In genomic region chr9:120730661-120731514, GRCh38 we compare ENCODE assay signal across 11 cellular contexts. TPM values are rescaled to one million over a fixed set of nuclear protein-coding genes. Genes with fewer than 3 reads are reported as not detected.
DNase-seq lines count a peak whose midpoint lies in the region; ATAC-seq, FAIRE-seq and TF ChIP-seq lines count a peak whose summit lies in the region.
"Had no signal": no experiment of that assay in that cellular context is flagged by ENCODE, and none has a peak within 500 bp of the region (broad histone marks: within the 10 kb centered on the region; RNA-seq: fewer than 3 reads in every experiment).

No MANE protein-coding gene starts in this region.

- no peak overlapping the region for H3K9ac ChIP-seq in endothelial cell of umbilical vein (replicated peaks; ENCODE audit: extremely low read depth, insufficient read depth, low read length)

- no TSS peak for BruUV-seq in endothelial cell of umbilical vein (replicated peaks; lab: Mats Ljungman, UMichigan)

- POLR2A ChIA-PET in endothelial cell of umbilical vein (lab: Charles Lee), result interaction anchor here (0.7 to 0.9 kb wide), 3 partner anchors 9 to 62 kb away, joined by 3 to 4 read pairs (median 3); partner anchors contain the start of gene FBXW2

- H3K27me3 ChIP-seq in endothelial cell of umbilical vein (ENCODE audit: control insufficient read depth in 2 of 2, insufficient read depth in 2 of 2, low read length in 2 of 2), result no peaks in the 10 kb centered on the region
- H3K27me3 ChIP-seq: uterus had no signal

- TF ChIP-seq CTCF in endothelial cell of umbilical vein (IDR thresholded peaks at IDR 0.05; ENCODE audit: extremely low read depth in 1 of 2, insufficient read depth in 1 of 2, low read depth in 1 of 2, low read length in 2 of 2), result no peak

- H4K20me1 ChIP-seq in endothelial cell of umbilical vein (replicated peaks; ENCODE audit: control insufficient read depth, extremely low read depth, insufficient read depth, low read length), result no peaks in the 10 kb centered on the region

- H2AFZ ChIP-seq in endothelial cell of umbilical vein (ENCODE audit: low read depth, low read length), result no peak overlapping the region

- peaks cover 15% of the 10 kb centered on the region for H3K4me1 ChIP-seq in endothelial cell of umbilical vein (ENCODE audit: control insufficient read depth, extremely low read depth, insufficient read depth, low read length)
- H3K4me1 ChIP-seq: uterus had no signal

- no peaks in the 10 kb centered on the region for H3K9me3 ChIP-seq in endothelial cell of umbilical vein (replicated peaks; ENCODE audit: control insufficient read depth, insufficient read depth, low read length)
- H3K9me3 ChIP-seq: uterus had no signal

- no peak overlapping the region for H3K4me2 ChIP-seq in endothelial cell of umbilical vein (ENCODE audit: insufficient read depth, low read length)

- H3K4me3 ChIP-seq in endothelial cell of umbilical vein (replicated peaks in 1 of 3; ENCODE audit: insufficient read depth in 1 of 3, low read depth in 1 of 3, low read length in 3 of 3), result no peak overlapping the region
- H3K4me3 ChIP-seq: uterus had no signal

- DNase-seq in DMS53 treated with DMSO at 0.1 percent for 48 hours (lab: John Stamatoyannopoulos, UW; ENCODE audit: unreplicated experiment) (peak; percentile 85), NCI-H226 (peak; percentile 97), endothelial cell of umbilical vein (ENCODE audit: low read depth, low spot score) (peak; percentile 92), myocyte (ENCODE audit: low read depth) (peak; percentile 85), COR-L47 (lab: John Stamatoyannopoulos, UW) (no peak), CD1c-positive myeloid dendritic cell (ENCODE audit: extremely low spot score) (no peak), NCI-H345 (lab: John Stamatoyannopoulos, UW) (no peak)
- DNase-seq: Kasumi-1, naive B cell, uterus had no signal

- H3K36me3 ChIP-seq in endothelial cell of umbilical vein (ENCODE audit: control insufficient read depth in 2 of 2, extremely low read depth in 1 of 2, insufficient read depth in 2 of 2, low read length in 2 of 2), result no peaks in the 10 kb centered on the region
- H3K36me3 ChIP-seq: uterus had no signal

- dilution Hi-C loops in endothelial cell of umbilical vein (cut with MboI; ENCODE audit: extremely low pct_ligation_motif_present, low sequenced_read_pairs), result no loop called here

- peak; percentile 98 for FAIRE-seq in endothelial cell of umbilical vein (lab: Jason Lieb, UNC)

- TF ChIP-seq POLR2A in endothelial cell of umbilical vein (IDR thresholded peaks at IDR 0.05; ENCODE audit: low read depth, low read length), result peak; percentile 38

- CTCF ChIA-PET in endothelial cell of umbilical vein (lab: Charles Lee), result interaction anchor here (0.6 to 2.9 kb wide), 5 partner anchors 10 to 159 kb away, joined by 3 to 16 read pairs (median 9); partner anchors contain the start of gene MEGF9

- no peak overlapping the region for H3K27ac ChIP-seq in endothelial cell of umbilical vein (ENCODE audit: insufficient read depth, low read depth, low read length)
- H3K27ac ChIP-seq: uterus had no signal

- intact Hi-C loops in endothelial cell of umbilical vein (cut with micrococcal nuclease), result loop anchor here (1.0 kb wide), 1 partner anchor 17 kb away; the partner anchor contains the start of gene MEGF9

- H3K79me2 ChIP-seq in endothelial cell of umbilical vein (ENCODE audit: control insufficient read depth, insufficient read depth, low read length), result no peaks in the 10 kb centered on the region

- ATAC-seq in HG03159 (IDR thresholded peaks at IDR 0.05; ENCODE audit: unreplicated experiment), result no peak

- H3K9me1 ChIP-seq in endothelial cell of umbilical vein (replicated peaks; ENCODE audit: control insufficient read depth, extremely low read depth, insufficient read depth, low read length), result no peaks in the 10 kb centered on the region

TF ChIP-seq in endothelial cell of umbilical vein, 7 proteins besides CTCF, POLR2A, EP300 and RAD21:
- TF ChIP-seq JUN (IDR thresholded peaks at IDR 0.05; ENCODE audit: borderline replicate concordance, insufficient read depth, insufficient read length, low read depth) (peak; percentile 64), GATA2 (IDR thresholded peaks at IDR 0.05; ENCODE audit: insufficient read depth, insufficient read length, low read depth, low read length) (peak; percentile 87), FOS (IDR thresholded peaks at IDR 0.05; ENCODE audit: borderline replicate concordance, insufficient read depth, low read length) (peak; percentile 59), POLR2AphosphoS5 (IDR thresholded peaks at IDR 0.05; ENCODE audit: insufficient read depth, low read depth, low read length) (peak; percentile 96), MAX (IDR thresholded peaks at IDR 0.05; ENCODE audit: insufficient read depth, insufficient read length) (no peak), EZH2 (IDR thresholded peaks at IDR 0.05; ENCODE audit: borderline replicate concordance, low read depth, low read length, severe bottlenecking) (no peak), MYC (IDR thresholded peaks at IDR 0.05; ENCODE audit: low read depth, low read length) (no peak)

RNA-seq across cellular contexts. Expression of gene MEGF9, which starts 16.6 kb away (rescaled TPM):
- total RNA-seq in endothelial cell of umbilical vein, result 11.1 and 13.0 TPM in 2 replicates
- 3.5 and 4.0 TPM in 2 replicates for polyA plus RNA-seq in endothelial cell of umbilical vein
- 4.6 and 5.1 TPM in 2 replicates for polyA plus RNA-seq in endothelial cell of umbilical vein (2011; cell fraction: cytosol; rRNA removed)
- 3.7 and 4.0 TPM in 2 replicates for polyA plus RNA-seq in endothelial cell of umbilical vein (2011; cell fraction: nucleus; rRNA removed)
- polyA plus RNA-seq in endothelial cell of umbilical vein (2012), result 13.6 and 13.8 TPM in 2 replicates
- polyA minus RNA-seq in endothelial cell of umbilical vein, result 7.6 and 8.1 TPM in 2 replicates
- 7.7 TPM for polyA minus RNA-seq in endothelial cell of umbilical vein (2011; cell fraction: cytosol; rRNA and poly(A)+ RNA removed)
- polyA minus RNA-seq in endothelial cell of umbilical vein (2011; cell fraction: nucleus; rRNA and poly(A)+ RNA removed), result 3.8 and 5.0 TPM in 2 replicates
- 9.5 and 16.3 TPM in 2 replicates for total RNA-seq in myocyte
- 12.6 TPM for polyA plus RNA-seq in myocyte (2012)

Comparison
In these comparisons a context has a peak if more than half of its experiments do, and no peak if none do; other contexts are left out.
1. DNase-seq: peak in DMS53 treated with DMSO at 0.1 percent for 48 hours (single experiment), NCI-H226 (single experiment), endothelial cell of umbilical vein (single experiment) and myocyte (single experiment); none in COR-L47 (single experiment), CD1c-positive myeloid dendritic cell (single experiment) and NCI-H345 (single experiment).